ENCODE assay signal across 9 cellular contexts in the genomic region with DNA sequence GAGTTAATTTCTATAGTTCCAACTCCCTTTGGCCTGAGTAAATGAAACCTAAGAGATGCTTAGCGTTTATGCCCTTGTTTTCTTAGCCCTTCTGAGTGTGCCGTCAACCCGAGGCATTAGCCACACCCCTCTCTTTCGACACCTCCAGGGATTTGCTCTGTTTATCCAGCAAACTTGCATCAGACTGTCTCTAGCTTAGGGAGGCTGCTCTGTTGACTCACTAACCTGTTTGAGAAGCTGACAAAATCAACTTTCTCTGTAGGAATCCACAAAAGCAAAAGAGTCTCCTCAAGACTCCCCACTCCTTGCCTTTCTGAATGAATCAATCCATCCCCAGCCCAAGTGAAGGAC.
DNase-seq lines count a peak whose midpoint lies in the region; ATAC-seq and TF ChIP-seq lines count a peak whose summit lies in the region.
"Had no signal": no experiment of that assay in that cellular context is flagged by ENCODE, and none has a peak within 500 bp of the region (broad histone marks: within the 10 kb centered on the region; RNA-seq: fewer than 3 reads in every experiment).

No MANE protein-coding gene starts in this region.

- H3K36me3 ChIP-seq in HEK293 (ENCODE audit: control insufficient read depth in 2 of 2, insufficient read depth in 1 of 2, low read length in 2 of 2) (no peaks in the 10 kb centered on the region), RWPE2 (ENCODE audit: low read depth) (no peaks in the 10 kb centered on the region), OCI-LY7 (ENCODE audit: insufficient read depth, low read length) (no peaks in the 10 kb centered on the region)

- no peak overlapping the region for H3K4me3 ChIP-seq in HEK293 (ENCODE audit: low read depth, low read length)
- no peak overlapping the region for H3K4me3 ChIP-seq in RWPE2 (ENCODE audit: severe bottlenecking)
- H3K4me3 ChIP-seq in OCI-LY7 (ENCODE audit: low read depth, low read length, poor library complexity, severe bottlenecking), result no peak overlapping the region

- H3K79me2 ChIP-seq in OCI-LY7 (ENCODE audit: insufficient read depth, low read depth, low read length), result no peaks in the 10 kb centered on the region

- TF ChIP-seq CTCF in HEK293 (tag by site-specific recombination; IDR thresholded peaks at IDR 0.05) (no peak), RWPE2 (IDR thresholded peaks at IDR 0.05; ENCODE audit: poor library complexity, severe bottlenecking) (no peak), OCI-LY7 (conservative IDR thresholded peaks at IDR 0.05; ENCODE audit: low read length) (no peak)

- DNase-seq in RWPE2 (ENCODE audit: low spot score) (peak; percentile 77), Right ventricle myocardium superior (peak; percentile 55), smooth muscle cell of the brain vasculature (ENCODE audit: low read depth, low spot score) (peak; percentile 73), OCI-LY7 (ENCODE audit: low spot score) (no peak)
- DNase-seq: NCI-H446 treated with DMSO at 0.1 percent for 48 hours had no signal

- CTCF ChIA-PET in HEK293 (lab: Yijun Ruan, JAX) (interaction anchor here (0.6 to 2.6 kb wide), 3 partner anchors 18 to 511 kb away, joined by 3 to 9 read pairs (median 4); no protein-coding TSS in a partner anchor), OCI-LY7 (lab: Charles Lee; ENCODE audit: unreplicated experiment) (no interaction called here)

- no TSS peak for BruUV-seq in OCI-LY7 (replicated peaks; lab: Mats Ljungman, UMichigan)

- POLR2A ChIA-PET in HEK293 (lab: Yijun Ruan, JAX), result no interaction called here
- POLR2A ChIA-PET in OCI-LY7 (lab: Charles Lee), result no interaction called here

- no peaks in the 10 kb centered on the region; the same call in 1 of the 2 replicates for H3K4me1 ChIP-seq in HEK293 (ENCODE audit: control insufficient read depth, insufficient read depth, low read length)
- H3K4me1 ChIP-seq in RWPE2 (ENCODE audit: insufficient read depth, poor library complexity, severe bottlenecking), result peaks cover 15% of the 10 kb centered on the region
- no peaks in the 10 kb centered on the region for H3K4me1 ChIP-seq in OCI-LY7 (ENCODE audit: insufficient read depth, low read length, poor library complexity, severe bottlenecking)

- no peak overlapping the region for H3K4me2 ChIP-seq in OCI-LY7 (ENCODE audit: low read length)

- H3K27ac ChIP-seq in HEK293 (ENCODE audit: extremely low read depth, low read depth, low read length) (no peak overlapping the region), RWPE2 (ENCODE audit: poor library complexity, severe bottlenecking) (no peak overlapping the region), OCI-LY7 (ENCODE audit: low read depth, low read length, poor library complexity, severe bottlenecking) (no peak overlapping the region)

- no peak overlapping the region for H2AFZ ChIP-seq in OCI-LY7 (ENCODE audit: low read length)

- intact Hi-C loops in Right ventricle myocardium superior (cut with DNase I) (no loop called here), OCI-LY7 (cut with micrococcal nuclease; ENCODE audit: unreplicated experiment) (no loop called here)

- H4K20me1 ChIP-seq in OCI-LY7 (ENCODE audit: insufficient read depth, low read length), result no peaks in the 10 kb centered on the region

- ATAC-seq in RWPE2 (ENCODE audit: low read depth), result peak; percentile 100
- peak; percentile 92 for ATAC-seq in Right ventricle myocardium superior (ENCODE audit: poor library complexity)
- no peak for ATAC-seq in GM21447 (IDR thresholded peaks at IDR 0.05; ENCODE audit: unreplicated experiment)
- ATAC-seq in GM18517 (IDR thresholded peaks at IDR 0.05; ENCODE audit: unreplicated experiment), result no peak
- ATAC-seq in GM21367 (IDR thresholded peaks at IDR 0.05; ENCODE audit: unreplicated experiment), result no peak

- no peaks in the 10 kb centered on the region for H3K27me3 ChIP-seq in RWPE2 (ENCODE audit: insufficient read depth, poor library complexity, severe bottlenecking)

- H3K9me3 ChIP-seq in HEK293 (ENCODE audit: control insufficient read depth, insufficient read depth, low read depth, low read length), result no peaks in the 10 kb centered on the region
- no peaks in the 10 kb centered on the region for H3K9me3 ChIP-seq in RWPE2 (ENCODE audit: severe bottlenecking)
- no peaks in the 10 kb centered on the region for H3K9me3 ChIP-seq in OCI-LY7 (ENCODE audit: low read length)

- H3K9me2 ChIP-seq in OCI-LY7 (ENCODE audit: insufficient read depth, low read length), result no peaks in the 10 kb centered on the region

TF ChIP-seq in HEK293, 187 proteins besides CTCF, POLR2A, EP300 and RAD21 (continues in another document):
- TF ChIP-seq KLF1 (tag by site-specific recombination; IDR thresholded peaks at IDR 0.05) (peak; percentile 78), ZNF184 (tag by site-specific recombination; IDR thresholded peaks at IDR 0.05) (peak; percentile 68; the same call in 1 of the 2 replicates), ZNF664 (tag by site-specific recombination; IDR thresholded peaks at IDR 0.05) (no peak), ZNF843 (tag by site-specific recombination; IDR thresholded peaks at IDR 0.05) (no peak), KLF10 (tag by site-specific recombination; IDR thresholded peaks at IDR 0.05) (no peak), ZBTB17 (tag by site-specific recombination; IDR thresholded peaks at IDR 0.05) (0 out of 2 replicates have a peak, but pooled peaks have one; percentile 44), HOXA7 (CRISPR knock-in tag; IDR thresholded peaks at IDR 0.05; ENCODE audit: borderline replicate concordance) (no peak), ZNF596 (tag by site-specific recombination; IDR thresholded peaks at IDR 0.05) (no peak), ZNF138 (tag by site-specific recombination; IDR thresholded peaks at IDR 0.05; ENCODE audit: borderline replicate concordance) (no peak), ZNF529 (tag by site-specific recombination; IDR thresholded peaks at IDR 0.05; ENCODE audit: insufficient replicate concordance) (no peak), ZNF24 (tag by site-specific recombination; IDR thresholded peaks at IDR 0.05) (peak; percentile 72; the same call in 1 of the 2 replicates), ZNF114 (tag by site-specific recombination; IDR thresholded peaks at IDR 0.05) (no peak), SCRT2 (tag by site-specific recombination; IDR thresholded peaks at IDR 0.05) (peak; percentile 89), ZNF155 (tag by site-specific recombination; IDR thresholded peaks at IDR 0.05) (no peak), ZNF658 (tag by site-specific recombination; IDR thresholded peaks at IDR 0.05) (no peak), KLF16 (tag by site-specific recombination; IDR thresholded peaks at IDR 0.05) (no peak), ZNF48 (tag by site-specific recombination; IDR thresholded peaks at IDR 0.05) (no peak), ZEB2 (tag by site-specific recombination; IDR thresholded peaks at IDR 0.05) (0 out of 2 replicates have a peak, but pooled peaks have one; percentile 27), ZBTB1 (tag by site-specific recombination; IDR thresholded peaks at IDR 0.05) (no peak), ZNF175 (tag by site-specific recombination; IDR thresholded peaks at IDR 0.05) (no peak), WT1 (tag by site-specific recombination; IDR thresholded peaks at IDR 0.05) (peak; percentile 83), ZNF561 (tag by site-specific recombination; IDR thresholded peaks at IDR 0.05; ENCODE audit: borderline replicate concordance) (no peak), GFI1B (tag by site-specific recombination; IDR thresholded peaks at IDR 0.05) (no peak), ZNF629 (tag by site-specific recombination; IDR thresholded peaks at IDR 0.05) (no peak), ZNF555 (tag by site-specific recombination; conservative IDR thresholded peaks at IDR 0.05) (no peak), ZNF174 (tag by site-specific recombination; IDR thresholded peaks at IDR 0.05) (no peak), ZNF623 (tag by site-specific recombination; IDR thresholded peaks at IDR 0.05) (no peak), ZNF341 (tag by site-specific recombination; IDR thresholded peaks at IDR 0.05; ENCODE audit: low read depth) (0 out of 2 replicates have a peak, but pooled peaks have one; percentile 24), BCL11A (tag by site-specific recombination; IDR thresholded peaks at IDR 0.05; ENCODE audit: low read depth) (no peak)
- TF ChIP-seq, protein P1, sequence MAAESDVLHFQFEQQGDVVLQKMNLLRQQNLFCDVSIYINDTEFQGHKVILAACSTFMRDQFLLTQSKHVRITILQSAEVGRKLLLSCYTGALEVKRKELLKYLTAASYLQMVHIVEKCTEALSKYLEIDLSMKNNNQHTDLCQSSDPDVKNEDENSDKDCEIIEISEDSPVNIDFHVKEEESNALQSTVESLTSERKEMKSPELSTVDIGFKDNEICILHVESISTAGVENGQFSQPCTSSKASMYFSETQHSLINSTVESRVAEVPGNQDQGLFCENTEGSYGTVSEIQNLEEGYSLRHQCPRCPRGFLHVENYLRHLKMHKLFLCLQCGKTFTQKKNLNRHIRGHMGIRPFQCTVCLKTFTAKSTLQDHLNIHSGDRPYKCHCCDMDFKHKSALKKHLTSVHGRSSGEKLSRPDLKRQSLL (tag by site-specific recombination; IDR thresholded peaks at IDR 0.05), result no peak
- TF ChIP-seq, protein P2, sequence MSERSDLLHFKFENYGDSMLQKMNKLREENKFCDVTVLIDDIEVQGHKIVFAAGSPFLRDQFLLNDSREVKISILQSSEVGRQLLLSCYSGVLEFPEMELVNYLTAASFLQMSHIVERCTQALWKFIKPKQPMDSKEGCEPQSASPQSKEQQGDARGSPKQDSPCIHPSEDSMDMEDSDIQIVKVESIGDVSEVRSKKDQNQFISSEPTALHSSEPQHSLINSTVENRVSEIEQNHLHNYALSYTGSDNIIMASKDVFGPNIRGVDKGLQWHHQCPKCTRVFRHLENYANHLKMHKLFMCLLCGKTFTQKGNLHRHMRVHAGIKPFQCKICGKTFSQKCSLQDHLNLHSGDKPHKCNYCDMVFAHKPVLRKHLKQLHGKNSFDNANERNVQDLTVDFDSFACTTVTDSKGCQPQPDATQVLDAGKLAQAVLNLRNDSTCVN (tag by site-specific recombination; optimal IDR thresholded peaks at IDR 0.05), result no peak
- TF ChIP-seq, protein P3, sequence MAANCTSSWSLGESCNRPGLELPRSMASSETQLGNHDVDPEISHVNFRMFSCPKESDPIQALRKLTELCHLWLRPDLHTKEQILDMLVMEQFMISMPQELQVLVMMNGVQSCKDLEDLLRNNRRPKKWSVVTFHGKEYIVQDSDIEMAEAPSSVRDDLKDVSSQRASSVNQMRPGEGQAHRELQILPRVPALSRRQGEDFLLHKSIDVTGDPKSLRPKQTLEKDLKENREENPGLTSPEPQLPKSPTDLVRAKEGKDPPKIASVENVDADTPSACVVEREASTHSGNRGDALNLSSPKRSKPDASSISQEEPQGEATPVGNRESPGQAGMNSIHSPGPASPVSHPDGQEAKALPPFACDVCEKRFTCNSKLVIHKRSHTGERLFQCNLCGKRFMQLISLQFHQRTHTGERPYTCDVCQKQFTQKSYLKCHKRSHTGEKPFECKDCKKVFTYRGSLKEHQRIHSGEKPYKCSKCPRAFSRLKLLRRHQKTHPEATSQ (tag by site-specific recombination; IDR thresholded peaks at IDR 0.05), result no peak

Comparison
In these comparisons a context has a peak if more than half of its experiments do, and no peak if none do; other contexts are left out.
1. ATAC-seq: peak in RWPE2 (single experiment) and Right ventricle myocardium superior (single experiment); none in GM21447 (single experiment), GM18517 (single experiment) and GM21367 (single experiment).